In genomic region chr16:89918453-89919347, GRCh38 we compare ENCODE assay signal across 8 cellular contexts. TPM values are rescaled to one million over a fixed set of nuclear protein-coding genes. Genes with fewer than 3 reads are reported as not detected.
DNase-seq lines count a peak whose midpoint lies in the region; ATAC-seq and TF ChIP-seq lines count a peak whose summit lies in the region.

Gene MC1R (plus strand): TSS chr16:89918862. CDS start chr16:89919259, 397 bp downstream.

- H3K9ac ChIP-seq in smooth muscle cell (ENCODE audit: low read depth) = peak within 1 kb of the TSS; percentile 4

- peaks cover 19% of the 10 kb centered on the region for H3F3A ChIP-seq in smooth muscle cell (ENCODE audit: low read depth)

- H3K9me3 ChIP-seq in MG63 (no peaks in the 10 kb centered on the region), heart left ventricle (no peaks in the 10 kb centered on the region), smooth muscle cell (replicated peaks; ENCODE audit: low read depth) (no peaks in the 10 kb centered on the region)

- no peaks in the 10 kb centered on the region for H3K27me3 ChIP-seq in MG63
- H3K27me3 ChIP-seq in heart left ventricle = peaks cover 0 to 24% (median under 1%) of the 10 kb centered on the region in 9 donors
- H3K27me3 ChIP-seq in smooth muscle cell (ENCODE audit: low read depth) = no peaks in the 10 kb centered on the region

- H3K79me2 ChIP-seq in smooth muscle cell (ENCODE audit: low read depth) = peaks cover 19% of the 10 kb centered on the region

- no peak within 1 kb of the TSS for H2AFZ ChIP-seq in smooth muscle cell (ENCODE audit: low read depth)

- WGBS in heart left ventricle, 4 donors = 6 to 9% (median 8%) methylated on average over 12 to 23 of the region's 23 CpGs
- WGBS in smooth muscle cell (ENCODE audit: low lambda C conversion rate) = 12% methylated on average over 23 of the region's 23 CpGs

- intact Hi-C loops in heart left ventricle (cut with DNase I) = loop anchor here in 2 of 10 donors (5.0 kb wide), 1 partner anchor 46 kb away; the partner anchor contains the start of gene TCF25 (in 2 of the 2)

- H3K4me1 ChIP-seq in heart left ventricle = peaks cover 9 to 53% (median 36%) of the 10 kb centered on the region in 12 donors
- H3K4me1 ChIP-seq in smooth muscle cell (ENCODE audit: low read depth) = peaks cover 34% of the 10 kb centered on the region

- H3K27ac ChIP-seq in heart left ventricle (peak within 1 kb of the TSS in 8 of 12 donors; percentile 8 to 64 (median 50)), smooth muscle cell (ENCODE audit: low read depth) (peak within 1 kb of the TSS; percentile 48)

- H3K4me2 ChIP-seq in smooth muscle cell = peak within 1 kb of the TSS; percentile 98

- peak in 11 of 12 donors; percentile 22 to 60 (median 39) for TF ChIP-seq CTCF in heart left ventricle (IDR thresholded peaks at IDR 0.05)
- peak; percentile 62 for TF ChIP-seq CTCF in smooth muscle cell (IDR thresholded peaks at IDR 0.05; ENCODE audit: borderline replicate concordance, insufficient read depth, poor library complexity, severe bottlenecking)

- ATAC-seq in heart left ventricle (peak in 2 of 4 donors; percentile 0 to 1), GM19035 (IDR thresholded peaks at IDR 0.05; ENCODE audit: unreplicated experiment) (no peak)

- H3K4me3 ChIP-seq in MG63 = peak within 1 kb of the TSS; percentile 32
- H3K4me3 ChIP-seq in heart left ventricle = peak within 1 kb of the TSS in 11 of 12 donors; percentile 14 to 56 (median 44)
- H3K4me3 ChIP-seq in smooth muscle cell = peak within 1 kb of the TSS; percentile 56

- TF ChIP-seq POLR2A in heart left ventricle (IDR thresholded peaks at IDR 0.05) = no peak

- peak; percentile 48 for DNase-seq in SIG-M5 treated with dmso at 0.1 percent for 504 hours (lab: John Stamatoyannopoulos, UW; ENCODE audit: unreplicated experiment)
- DNase-seq in SIG-M5 (lab: John Stamatoyannopoulos, UW) = no peak
- DNase-seq in MG63 = peak; percentile 90
- peak; percentile 42 for DNase-seq in activated naive CD4-positive, alpha-beta T cell treated with anti-CD3 and anti-CD28 coated beads, Interleukin-2, amount 50 U/mL, for 16 hours
- DNase-seq in heart left ventricle = peak in 1 of 5 donors; percentile 43
- DNase-seq in smooth muscle cell (lab: John Stamatoyannopoulos, UW; ENCODE audit: unreplicated experiment) = peak; percentile 40
- DNase-seq in NCI-H2196 (lab: John Stamatoyannopoulos, UW; ENCODE audit: unreplicated experiment) = no peak

- H4K20me1 ChIP-seq in smooth muscle cell (ENCODE audit: low read depth) = peaks cover 4% of the 10 kb centered on the region

- H3K36me3 ChIP-seq in MG63 = peaks cover 2% of the 10 kb centered on the region; the same call in 1 of the 2 replicates
- peaks cover 0 to under 1% (median 0%) of the 10 kb centered on the region in 9 donors for H3K36me3 ChIP-seq in heart left ventricle
- no peaks in the 10 kb centered on the region for H3K36me3 ChIP-seq in smooth muscle cell (ENCODE audit: low read depth)

RNA-seq across cellular contexts. Expression of gene MC1R, which starts in this region (rescaled TPM):
- 12.1 and 21.1 TPM in 2 replicates for total RNA-seq in MG63 (2014; rRNA removed; shearing (Covaris generic); ENCODE audit: low replicate concordance)
- total RNA-seq in heart left ventricle (1 to 10 TPM in 6 of 9 donors, under 1 TPM in 3; 0.42 to 2.1 (median 1.3) TPM), smooth muscle cell (12.4 and 14.5 TPM in 2 replicates)
- polyA plus RNA-seq in heart left ventricle (1 to 10 TPM; 1.4 to 1.6 TPM), smooth muscle cell (16.7 and 16.8 TPM in 2 replicates)

Comparison
In these comparisons a context has a peak if more than half of its experiments do, and no peak if none do; other contexts are left out.
1. DNase-seq: peak in SIG-M5 treated with dmso at 0.1 percent for 504 hours (single experiment), MG63 (single experiment), activated naive CD4-positive, alpha-beta T cell treated with anti-CD3 and anti-CD28 coated beads, Interleukin-2, amount 50 U/mL, for 16 hours (single experiment) and smooth muscle cell (single experiment); none in SIG-M5 (single experiment) and NCI-H2196 (single experiment).
2. Peak in every context shown above with its lines, with median percentiles within 50 percentile points of each other: H3K4me3 ChIP-seq.